In genomic region chr17:4947411-4948165, GRCh38 we compare ENCODE assay signal across 1 cellular context.
A peak's percentile ranks its signal among the peaks of the same experiment; 100 is the strongest.
TF ChIP-seq lines count a peak whose summit lies in the region.

No MANE protein-coding gene starts in this region.

TF ChIP-seq in HepG2, 621 proteins besides CTCF, POLR2A, EP300 and RAD21 (continued from another document and continues in another):
- peak; percentile 58; the same call in 1 of the 2 replicates for TF ChIP-seq ZNF772 (CRISPR knock-in tag; IDR thresholded peaks at IDR 0.05)
- no peak for TF ChIP-seq ZNF512B (CRISPR knock-in tag; IDR thresholded peaks at IDR 0.05; ENCODE audit: borderline replicate concordance)
- TF ChIP-seq RBM39 (IDR thresholded peaks at IDR 0.05; ENCODE audit: low read depth, low read length, poor library complexity, severe bottlenecking): peak; percentile 70
- TF ChIP-seq TBX2 (CRISPR knock-in tag; IDR thresholded peaks at IDR 0.05; ENCODE audit: borderline replicate concordance): peak; percentile 76
- no peak for TF ChIP-seq ZNF17 (CRISPR knock-in tag; IDR thresholded peaks at IDR 0.05)
- TF ChIP-seq ZHX1 (CRISPR knock-in tag; IDR thresholded peaks at IDR 0.05; ENCODE audit: low read depth): no peak
- peak; percentile 51 for TF ChIP-seq AGO1 (IDR thresholded peaks at IDR 0.05; ENCODE audit: low read depth, low read length, poor library complexity, severe bottlenecking)
- TF ChIP-seq ZNF430 (CRISPR knock-in tag; IDR thresholded peaks at IDR 0.05): peak; percentile 50
- no peak for TF ChIP-seq ZNF530 (CRISPR knock-in tag; IDR thresholded peaks at IDR 0.05; ENCODE audit: low read depth)
- TF ChIP-seq CBX1 (IDR thresholded peaks at IDR 0.05; ENCODE audit: low read depth): no peak
- no peak for TF ChIP-seq TRIM24 (CRISPR knock-in tag; IDR thresholded peaks at IDR 0.05)
- TF ChIP-seq IKZF1 (IDR thresholded peaks at IDR 0.05): no peak
- no peak for TF ChIP-seq ZFP37 (CRISPR knock-in tag; IDR thresholded peaks at IDR 0.05; ENCODE audit: borderline replicate concordance)
- TF ChIP-seq YEATS4 (CRISPR knock-in tag; IDR thresholded peaks at IDR 0.05; ENCODE audit: borderline replicate concordance): peak; percentile 31; the same call in 1 of the 2 replicates
- TF ChIP-seq SIN3B (IDR thresholded peaks at IDR 0.05; ENCODE audit: low read length): no peak
- TF ChIP-seq ZNF703 (CRISPR knock-in tag; IDR thresholded peaks at IDR 0.05; ENCODE audit: borderline replicate concordance): no peak
- no peak for TF ChIP-seq ATF2 (CRISPR knock-in tag; IDR thresholded peaks at IDR 0.05)
- TF ChIP-seq ZNF674 (CRISPR knock-in tag; IDR thresholded peaks at IDR 0.05; ENCODE audit: low read depth): no peak
- 0 out of 2 replicates have a peak, but pooled peaks have one; percentile 43 for TF ChIP-seq ZSCAN31 (CRISPR knock-in tag; IDR thresholded peaks at IDR 0.05; ENCODE audit: low read depth)
- peak; percentile 22 for TF ChIP-seq ZEB1 (IDR thresholded peaks at IDR 0.05; ENCODE audit: insufficient replicate concordance, low read depth)
- no peak for TF ChIP-seq SKIL (CRISPR knock-in tag; IDR thresholded peaks at IDR 0.05; ENCODE audit: borderline replicate concordance)
- peak; percentile 58; the same call in 1 of the 2 replicates for TF ChIP-seq TFDP1 (CRISPR knock-in tag; IDR thresholded peaks at IDR 0.05; ENCODE audit: borderline replicate concordance)
- 0 out of 2 replicates have a peak, but pooled peaks have one; percentile 22 for TF ChIP-seq ZBTB7B (CRISPR knock-in tag; IDR thresholded peaks at IDR 0.05)
- no peak for TF ChIP-seq ZFP41 (CRISPR knock-in tag; IDR thresholded peaks at IDR 0.05; ENCODE audit: borderline replicate concordance)
- no peak for TF ChIP-seq RBAK (CRISPR knock-in tag; IDR thresholded peaks at IDR 0.05)
- no peak for TF ChIP-seq KDM4B (CRISPR knock-in tag; IDR thresholded peaks at IDR 0.05)
- 0 out of 2 replicates have a peak, but pooled peaks have one; percentile 20 for TF ChIP-seq KAT8 (CRISPR knock-in tag; IDR thresholded peaks at IDR 0.05)
- TF ChIP-seq ZBTB34 (CRISPR knock-in tag; IDR thresholded peaks at IDR 0.05): no peak
- TF ChIP-seq MEIS2 (CRISPR knock-in tag; IDR thresholded peaks at IDR 0.05): no peak
- TF ChIP-seq PAX8 (CRISPR knock-in tag; IDR thresholded peaks at IDR 0.05; ENCODE audit: borderline replicate concordance): no peak
- TF ChIP-seq E2F2 (CRISPR knock-in tag; IDR thresholded peaks at IDR 0.05; ENCODE audit: borderline replicate concordance): 0 out of 2 replicates have a peak, but pooled peaks have one; percentile 70
- TF ChIP-seq ZBTB7A (CRISPR knock-in tag; IDR thresholded peaks at IDR 0.05): peak; percentile 35; the same call in 1 of the 2 replicates
- no peak for TF ChIP-seq THYN1 (CRISPR knock-in tag; IDR thresholded peaks at IDR 0.05; ENCODE audit: borderline replicate concordance, low read depth)
- TF ChIP-seq ZNF367 (CRISPR knock-in tag; IDR thresholded peaks at IDR 0.05; ENCODE audit: borderline replicate concordance): no peak
- peak; percentile 99 for TF ChIP-seq AGO2 (optimal IDR thresholded peaks at IDR 0.05; ENCODE audit: low read depth, low read length)
- no peak; the same call in 1 of the 2 replicates for TF ChIP-seq PHF20 (CRISPR knock-in tag; IDR thresholded peaks at IDR 0.05)
- peak; percentile 96 for TF ChIP-seq RBFOX2 (IDR thresholded peaks at IDR 0.05; ENCODE audit: low read depth, low read length)
- TF ChIP-seq ARNT2 (CRISPR knock-in tag; IDR thresholded peaks at IDR 0.05; ENCODE audit: low read depth): peak; percentile 32; the same call in 1 of the 2 replicates
- peak; percentile 41; the same call in 1 of the 2 replicates for TF ChIP-seq ZNF619 (CRISPR knock-in tag; IDR thresholded peaks at IDR 0.05)
- TF ChIP-seq ZSCAN20 (CRISPR knock-in tag; IDR thresholded peaks at IDR 0.05; ENCODE audit: borderline replicate concordance): 0 out of 2 replicates have a peak, but pooled peaks have one; percentile 47
- no peak for TF ChIP-seq HCFC1 (IDR thresholded peaks at IDR 0.05; ENCODE audit: low read depth, low read length)
- TF ChIP-seq CERS6 (CRISPR knock-in tag; IDR thresholded peaks at IDR 0.05): no peak
- no peak for TF ChIP-seq SSRP1 (CRISPR knock-in tag; IDR thresholded peaks at IDR 0.05)
- TF ChIP-seq ARID2 (CRISPR knock-in tag; IDR thresholded peaks at IDR 0.05; ENCODE audit: borderline replicate concordance): no peak
- TF ChIP-seq ATF1 (CRISPR knock-in tag; IDR thresholded peaks at IDR 0.05): no peak
- TF ChIP-seq HNF1B (CRISPR knock-in tag; IDR thresholded peaks at IDR 0.05): 0 out of 2 replicates have a peak, but pooled peaks have one; percentile 54
